In the genomic region with DNA sequence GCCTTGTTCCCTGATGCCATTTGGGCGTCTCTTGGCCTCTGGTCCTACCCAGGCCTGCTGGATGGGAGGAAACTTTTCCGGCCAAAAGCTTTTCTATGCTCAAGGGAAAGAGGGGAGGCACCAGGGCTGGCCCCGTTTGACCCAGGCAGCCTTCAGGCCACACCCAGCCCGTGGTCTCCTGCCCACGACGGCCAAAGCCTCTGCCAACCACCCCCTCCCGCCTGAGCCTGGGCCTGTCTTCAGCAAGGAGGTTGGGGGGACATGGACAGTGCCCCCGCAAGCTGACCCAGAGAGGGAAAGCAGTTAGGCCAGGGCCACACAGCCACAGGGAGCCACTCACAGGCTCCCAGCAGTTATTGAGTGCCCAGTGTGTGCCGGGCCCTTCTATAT, we compare ENCODE assay signal across 19 cellular contexts. TPM values are rescaled to one million over a fixed set of nuclear protein-coding genes. Genes with fewer than 3 reads are reported as not detected.
DNase-seq lines count a peak whose midpoint lies in the region; ATAC-seq and TF ChIP-seq lines count a peak whose summit lies in the region.
"Had no signal": no experiment of that assay in that cellular context is flagged by ENCODE, and none has a peak within 500 bp of the region (broad histone marks: within the 10 kb centered on the region; RNA-seq: fewer than 3 reads in every experiment).

No MANE protein-coding gene starts in this region.

- peaks cover 0 to 85% (median 9%) of the 10 kb centered on the region in 11 experiments; a peak in 12 of 22 replicates for H4K20me1 ChIP-seq in BLaER1 treated with 17β-estradiol and CSF1 and Interleukin-3, amounts not matched to agents 10 nM and 100 nM

- TF ChIP-seq CTCF in left ventricle myocardium inferior (IDR thresholded peaks at IDR 0.05; ENCODE audit: borderline replicate concordance) (no peak), neural crest cell (conservative IDR thresholded peaks at IDR 0.05) (no peak), colonic mucosa (IDR thresholded peaks at IDR 0.05) (no peak), thyroid gland (IDR thresholded peaks at IDR 0.05) (no peak)

- intact Hi-C loops in left ventricle myocardium inferior (cut with micrococcal nuclease) (no loop called here), colonic mucosa (cut with DNase I) (loop anchor here (5.0 kb wide), 1 partner anchor 127 kb away; a partner anchor contains a TSS), thyroid gland (cut with DNase I) (no loop called here)

- peak overlapping the region; percentile 75 for H3K4me3 Mint-ChIP-seq in neural crest cell
- H3K4me3 Mint-ChIP-seq: activated CD4-positive, alpha-beta memory T cell treated with anti-CD3 and anti-CD28 coated beads for 36 hours; mesothelial cell of epicardium; T-helper 17 cell had no signal

- peaks cover 2% of the 10 kb centered on the region for H3K36me3 Mint-ChIP-seq in neural crest cell (ENCODE audit: low read depth)
- H3K36me3 Mint-ChIP-seq: activated CD4-positive, alpha-beta memory T cell treated with anti-CD3 and anti-CD28 coated beads for 36 hours had no signal

- H3K27me3 Mint-ChIP-seq in neural crest cell (ENCODE audit: low read depth) = peaks cover 3% of the 10 kb centered on the region
- H3K27me3 Mint-ChIP-seq: activated CD4-positive, alpha-beta memory T cell treated with anti-CD3 and anti-CD28 coated beads for 36 hours; T-helper 17 cell had no signal

- TF ChIP-seq POLR2A in thyroid gland (IDR thresholded peaks at IDR 0.05) = no peak

- DNase-seq in SJCRH30 (no peak), left ventricle myocardium inferior (no peak), neural crest cell (ENCODE audit: low read depth, low spot score) (no peak), colonic mucosa (no peak), thyroid gland (no peak)
- no peak for DNase-seq in activated CD4-positive, alpha-beta T cell treated with anti-CD3 and anti-CD28 coated beads for 1 hour
- DNase-seq: activated CD4-positive, alpha-beta memory T cell treated with anti-CD3 and anti-CD28 coated beads for 36 hours; activated naive CD4-positive, alpha-beta T cell treated with Interleukin-2 at 50 U/mL for 16 hours; DND-41; NCI-H2081; SIG-M5; stimulated activated CD4-positive, alpha-beta T cell treated with anti-CD3 and anti-CD28 coated beads, Interleukin-4, amount 100 ng/mL, for 4 hours; T-helper 17 cell; uterus had no signal

- H3K27ac ChIP-seq in BLaER1 treated with 17β-estradiol and CSF1 and Interleukin-3, amounts not matched to agents 10 nM and 100 nM = peak overlapping the region in 9 of 11 experiments; percentile 15 to 65 (median 50); a peak in 14 of 22 replicates
- H3K27ac ChIP-seq in SJCRH30 (peak overlapping the region; percentile 87; the same call in 1 of the 2 replicates), left ventricle myocardium inferior (replicated peaks) (peak overlapping the region; percentile 23), colonic mucosa (no peak overlapping the region), thyroid gland (no peak overlapping the region)
- H3K27ac ChIP-seq: KMS-11, psoas muscle, uterus had no signal

- WGBS in thyroid gland, 2 donors = 90 to 100% methylated on average over 1 to 8 of the region's 9 CpGs

- H3K27ac Mint-ChIP-seq in neural crest cell (ENCODE audit: unreplicated experiment) = no peak overlapping the region
- H3K27ac Mint-ChIP-seq: activated CD4-positive, alpha-beta memory T cell treated with anti-CD3 and anti-CD28 coated beads for 36 hours; T-helper 17 cell had no signal

- no peaks in the 10 kb centered on the region for H3K9me3 ChIP-seq in BLaER1 treated with 17β-estradiol and CSF1 and Interleukin-3, amounts not matched to agents 10 nM and 100 nM (replicated peaks in 1 of 11)
- H3K9me3 ChIP-seq in SJCRH30 (replicated peaks) (no peaks in the 10 kb centered on the region), left ventricle myocardium inferior (replicated peaks) (no peaks in the 10 kb centered on the region), colonic mucosa (no peaks in the 10 kb centered on the region), thyroid gland (no peaks in the 10 kb centered on the region)
- H3K9me3 ChIP-seq: psoas muscle, uterus had no signal

- H3K4me1 Mint-ChIP-seq in neural crest cell = peaks cover 48% of the 10 kb centered on the region

- H3K36me3 ChIP-seq in BLaER1 treated with 17β-estradiol and CSF1 and Interleukin-3, amounts not matched to agents 10 nM and 100 nM = peaks cover 27 to 98% (median 55%) of the 10 kb centered on the region in 11 experiments; a peak in 21 of 22 replicates
- H3K36me3 ChIP-seq in SJCRH30 (no peaks in the 10 kb centered on the region), left ventricle myocardium inferior (peaks cover 12% of the 10 kb centered on the region), colonic mucosa (no peaks in the 10 kb centered on the region), thyroid gland (peaks cover 11 to 12% of the 10 kb centered on the region in 2 donors)
- H3K36me3 ChIP-seq: uterus had no signal

- H3K4me2 ChIP-seq in BLaER1 treated with 17β-estradiol and CSF1 and Interleukin-3, amounts not matched to agents 10 nM and 100 nM = peak overlapping the region; percentile 54 to 84 (median 67)
- H3K4me2 ChIP-seq: KMS-11 had no signal

- H3K27me3 ChIP-seq in BLaER1 treated with 17β-estradiol and CSF1 and Interleukin-3, amounts not matched to agents 10 nM and 100 nM = no peaks in the 10 kb centered on the region
- H3K27me3 ChIP-seq in SJCRH30 (no peaks in the 10 kb centered on the region), left ventricle myocardium inferior (ENCODE audit: low read depth) (no peaks in the 10 kb centered on the region), colonic mucosa (no peaks in the 10 kb centered on the region), thyroid gland (no peaks in the 10 kb centered on the region)
- H3K27me3 ChIP-seq: uterus had no signal

- H3K4me3 ChIP-seq in BLaER1 treated with 17β-estradiol and CSF1 and Interleukin-3, amounts not matched to agents 10 nM and 100 nM = peak overlapping the region in 1 of 10 experiments; percentile 11; a peak in 1 of 20 replicates
- H3K4me3 ChIP-seq in SJCRH30 (no peak overlapping the region), left ventricle myocardium inferior (no peak overlapping the region), colonic mucosa (no peak overlapping the region), thyroid gland (replicated peaks in 1 of 3) (no peak overlapping the region)
- H3K4me3 ChIP-seq: psoas muscle, uterus had no signal

- peak overlapping the region; percentile 20 to 69 (median 42); a peak in 16 of 22 replicates for H3K9ac ChIP-seq in BLaER1 treated with 17β-estradiol and CSF1 and Interleukin-3, amounts not matched to agents 10 nM and 100 nM
- H3K9ac ChIP-seq in colonic mucosa (ENCODE audit: low read depth in 2 of 2, low read length in 2 of 2) = no peak overlapping the region
- H3K9ac ChIP-seq: KMS-11 had no signal

- peaks cover 37 to 57% (median 43%) of the 10 kb centered on the region in 10 experiments for H3K4me1 ChIP-seq in BLaER1 treated with 17β-estradiol and CSF1 and Interleukin-3, amounts not matched to agents 10 nM and 100 nM
- H3K4me1 ChIP-seq in SJCRH30 (peaks cover 25% of the 10 kb centered on the region), left ventricle myocardium inferior (peaks cover 10% of the 10 kb centered on the region), colonic mucosa (no peaks in the 10 kb centered on the region), thyroid gland (no peaks in the 10 kb centered on the region)
- H3K4me1 ChIP-seq: psoas muscle, uterus had no signal

- no peaks in the 10 kb centered on the region for H3K9me3 Mint-ChIP-seq in neural crest cell
- H3K9me3 Mint-ChIP-seq: activated CD4-positive, alpha-beta memory T cell treated with anti-CD3 and anti-CD28 coated beads for 36 hours; mesothelial cell of epicardium had no signal

- ATAC-seq in GM21367 (IDR thresholded peaks at IDR 0.05; ENCODE audit: unreplicated experiment) = no peak
- ATAC-seq: T-helper 17 cell had no signal

RNA-seq across cellular contexts. Expression of a gene that starts 49.5 kb away (rescaled TPM):
- total RNA-seq in SJCRH30 (2014; rRNA removed; shearing (Covaris generic)) = 14.9 and 15.4 TPM in 2 replicates
- total RNA-seq in left ventricle myocardium inferior (4.2 TPM), neural crest cell (58.6 and 60.4 TPM in 2 replicates), colonic mucosa (100 to 1,000 TPM; 102 to 123 TPM), thyroid gland (10 to 100 TPM; 17.1 to 23.7 (median 17.8) TPM)

Comparison
In these comparisons a context has a peak if more than half of its experiments do, and no peak if none do; other contexts are left out.
1. H3K27ac ChIP-seq: peak in BLaER1 treated with 17β-estradiol and CSF1 and Interleukin-3, amounts not matched to agents 10 nM and 100 nM (9 of 11), SJCRH30 (single experiment) and left ventricle myocardium inferior (single experiment); none in colonic mucosa (single experiment) and thyroid gland (0 of 3).
2. H3K9ac ChIP-seq: peak in BLaER1 treated with 17β-estradiol and CSF1 and Interleukin-3, amounts not matched to agents 10 nM and 100 nM (11 of 11); none in colonic mucosa (0 of 2).